Comparison of ENCODE assay signal across 8 cellular contexts in the genomic region with DNA sequence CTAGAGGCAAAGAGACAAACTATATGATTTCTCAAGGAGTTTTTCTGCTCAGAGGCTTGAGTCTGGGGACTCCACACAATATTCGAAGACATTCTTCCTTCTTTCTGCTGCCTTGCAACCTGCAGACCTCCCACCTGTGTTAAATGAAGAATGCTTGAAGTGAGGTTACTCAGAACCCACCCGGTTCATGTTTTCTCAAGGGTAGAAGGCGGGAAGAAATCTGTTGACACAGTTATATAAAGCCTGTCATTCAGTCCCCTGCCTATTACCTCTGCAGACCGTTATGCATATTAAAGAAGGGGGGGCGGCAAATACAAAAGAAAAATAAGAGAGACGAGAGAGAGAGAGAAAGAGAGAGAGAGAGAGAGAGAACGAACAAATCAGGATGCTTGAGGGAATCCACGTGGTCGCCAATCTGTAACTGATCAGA. TPM values are rescaled to one million over a fixed set of nuclear protein-coding genes. Genes with fewer than 3 reads are reported as not detected.
DNase-seq lines count a peak whose midpoint lies in the region; ATAC-seq and TF ChIP-seq lines count a peak whose summit lies in the region.

No MANE protein-coding gene starts in this region.

- H3K36me3 ChIP-seq in DOHH2 (ENCODE audit: control insufficient read depth, low read length), result peaks cover 18% of the 10 kb centered on the region

- in situ Hi-C loops in ACHN (cut with HindIII; ENCODE audit: low pct_ligation_motif_present, low pct_unique_long_range_greater_than_20kb, low sequenced_read_pairs), result no loop called here

- POLR2A ChIA-PET in naive thymus-derived CD8-positive, alpha-beta T cell (lab: Charles Lee), result interaction anchor here (1.2 to 3.0 kb wide), 3 partner anchors 24 to 90 kb away, joined by 4 to 43 read pairs (median 5); a partner anchor contains a TSS

- H3K27ac ChIP-seq in DOHH2 (ENCODE audit: low read depth, low read length), result peak overlapping the region; percentile 90

- no peaks in the 10 kb centered on the region for H3K36me3 Mint-ChIP-seq in chondrocyte (ENCODE audit: low read depth)
- peaks cover 0 to 3% (median 0%) of the 10 kb centered on the region in 3 donors for H3K36me3 Mint-ChIP-seq in naive thymus-derived CD8-positive, alpha-beta T cell

- peak overlapping the region; percentile 88 for H3K4me3 ChIP-seq in DOHH2 (ENCODE audit: low read length)

- H3K9me3 Mint-ChIP-seq in chondrocyte (ENCODE audit: low read depth), result no peaks in the 10 kb centered on the region
- no peaks in the 10 kb centered on the region for H3K9me3 Mint-ChIP-seq in naive thymus-derived CD8-positive, alpha-beta T cell

- H3K9me3 ChIP-seq in DOHH2 (ENCODE audit: control insufficient read depth, insufficient read depth, low read length), result no peaks in the 10 kb centered on the region

- peaks cover 17% of the 10 kb centered on the region for H3F3A ChIP-seq in DOHH2 (ENCODE audit: control insufficient read depth, insufficient read depth)

- H3K4me2 ChIP-seq in DOHH2 (ENCODE audit: low read length), result peak overlapping the region; percentile 94

- peaks cover 37% of the 10 kb centered on the region for H3K4me1 ChIP-seq in DOHH2 (ENCODE audit: control insufficient read depth, low read length)

- TF ChIP-seq CTCF in DOHH2 (IDR thresholded peaks at IDR 0.05; ENCODE audit: low read depth, low read length, poor library complexity, severe bottlenecking), result no peak
- no peak for TF ChIP-seq CTCF in chondrocyte (IDR thresholded peaks at IDR 0.05)

- peak overlapping the region; percentile 42 for H3K27ac Mint-ChIP-seq in chondrocyte (ENCODE audit: unreplicated experiment)
- peak overlapping the region; percentile 89 to 98 (median 96) for H3K27ac Mint-ChIP-seq in naive thymus-derived CD8-positive, alpha-beta T cell

- no peaks in the 10 kb centered on the region for H3K27me3 Mint-ChIP-seq in chondrocyte (ENCODE audit: low read depth)
- H3K27me3 Mint-ChIP-seq in naive thymus-derived CD8-positive, alpha-beta T cell, result no peaks in the 10 kb centered on the region

- DNase-seq in NCI-H1092 (lab: John Stamatoyannopoulos, UW) (peak; percentile 57), chondrocyte (ENCODE audit: low spot score) (no peak), kidney glomerular epithelial cell (lab: John Stamatoyannopoulos, UW) (no peak), ACHN (no peak)
- peak in 1 of 10 donors; percentile 70 for DNase-seq in naive thymus-derived CD8-positive, alpha-beta T cell

- no peaks in the 10 kb centered on the region for H3K27me3 ChIP-seq in DOHH2 (ENCODE audit: control insufficient read depth, low read length)

- no peaks in the 10 kb centered on the region for H3K9me2 ChIP-seq in DOHH2 (replicated peaks; ENCODE audit: control insufficient read depth, low read length)

- H3K79me2 ChIP-seq in DOHH2 (ENCODE audit: control insufficient read depth, low read length), result peaks cover 26% of the 10 kb centered on the region

- no peak for ATAC-seq in naive thymus-derived CD8-positive, alpha-beta T cell
- ATAC-seq in HG02763 (IDR thresholded peaks at IDR 0.05; ENCODE audit: unreplicated experiment), result no peak
- ATAC-seq in GM21529 (IDR thresholded peaks at IDR 0.05; ENCODE audit: unreplicated experiment), result no peak

- peaks cover 11% of the 10 kb centered on the region for H4K20me1 ChIP-seq in DOHH2 (ENCODE audit: control insufficient read depth, insufficient read depth, low read depth, low read length)

- H3K4me1 Mint-ChIP-seq in chondrocyte (ENCODE audit: low read depth), result peaks cover 31% of the 10 kb centered on the region
- peaks cover 16 to 35% (median 18%) of the 10 kb centered on the region in 4 donors for H3K4me1 Mint-ChIP-seq in naive thymus-derived CD8-positive, alpha-beta T cell

- peak overlapping the region; percentile 93 for H3K4me3 Mint-ChIP-seq in chondrocyte (ENCODE audit: unreplicated experiment)
- H3K4me3 Mint-ChIP-seq in naive thymus-derived CD8-positive, alpha-beta T cell, result peak overlapping the region; percentile 82 to 99 (median 94)

RNA-seq across cellular contexts. Expression of a gene that starts 2.2 kb away (rescaled TPM):
- total RNA-seq in chondrocyte, result 40.3 to 57.6 TPM (median 42.9 TPM) in 3 replicates
- total RNA-seq in naive thymus-derived CD8-positive, alpha-beta T cell, result 100 to 1,000 TPM; 149 to 161 TPM
- 10 to 100 TPM; 16.9 to 30.5 (median 19.5) TPM for polyA plus RNA-seq in naive thymus-derived CD8-positive, alpha-beta T cell

RNA-seq across cellular contexts. Expression of a gene that starts 32.7 kb away (rescaled TPM):
- 107 to 138 TPM (median 135 TPM) in 3 replicates for total RNA-seq in chondrocyte
- 100 to 1,000 TPM; 145 to 172 TPM for total RNA-seq in naive thymus-derived CD8-positive, alpha-beta T cell
- polyA plus RNA-seq in naive thymus-derived CD8-positive, alpha-beta T cell, result 100 to 1,000 TPM; 649 to 923 (median 790) TPM
